Comparison of ENCODE assay signal across 21 cellular contexts in genomic region chr10:3415878-3416605, GRCh38.
"Had no signal": no experiment of that assay in that cellular context is flagged by ENCODE, and none has a peak within 500 bp of the region (broad histone marks: within the 10 kb centered on the region; RNA-seq: fewer than 3 reads in every experiment).

No MANE protein-coding gene starts in this region.

- H3K27ac ChIP-seq: coronary artery, dorsolateral prefrontal cortex, esophagus muscularis mucosa, foreskin keratinocyte, gastroesophageal sphincter, heart left ventricle, hepatocyte, left lung, lower lobe of right lung had no signal

- H3K36me3 ChIP-seq: esophagus muscularis mucosa, gastroesophageal sphincter, heart left ventricle, left lung, lower lobe of right lung had no signal

- H3K4me1 ChIP-seq: esophagus muscularis mucosa, foreskin keratinocyte, gastroesophageal sphincter had no signal

- DNase-seq: dermis blood vessel endothelial cell; dorsolateral prefrontal cortex; effector CD4-positive, alpha-beta T cell; effector memory CD4-positive, alpha-beta T cell; foreskin keratinocyte; heart left ventricle; hypothalamus; immature natural killer cell; islet precursor cell; kidney; kidney glomerular epithelial cell; left colon; left lung; left ventricle myocardium superior; lower lobe of right lung; mesenchymal stem cell; mucosa of descending colon had no signal

- H3K27me3 ChIP-seq: dorsolateral prefrontal cortex, esophagus muscularis mucosa, foreskin keratinocyte, gastroesophageal sphincter, heart left ventricle, hepatocyte, left lung had no signal

- H3K79me2 ChIP-seq: hepatocyte had no signal

- H3K9me3 ChIP-seq: esophagus muscularis mucosa, gastroesophageal sphincter, heart left ventricle, left lung, lower lobe of right lung, mucosa of descending colon had no signal

- H3K4me3 ChIP-seq: coronary artery, dorsolateral prefrontal cortex, esophagus muscularis mucosa, gastroesophageal sphincter, heart left ventricle, hepatocyte, left lung, lower lobe of right lung, mucosa of descending colon had no signal

- ATAC-seq: foreskin keratinocyte, gastroesophageal sphincter, heart left ventricle, left colon, left lung, left ventricle myocardium superior, lower lobe of right lung, mucosa of descending colon had no signal

- H2AFZ ChIP-seq: hepatocyte had no signal

- H3K4me2 ChIP-seq: hepatocyte had no signal
